Comparison of ENCODE assay signal across 1 cellular context in the genomic region with DNA sequence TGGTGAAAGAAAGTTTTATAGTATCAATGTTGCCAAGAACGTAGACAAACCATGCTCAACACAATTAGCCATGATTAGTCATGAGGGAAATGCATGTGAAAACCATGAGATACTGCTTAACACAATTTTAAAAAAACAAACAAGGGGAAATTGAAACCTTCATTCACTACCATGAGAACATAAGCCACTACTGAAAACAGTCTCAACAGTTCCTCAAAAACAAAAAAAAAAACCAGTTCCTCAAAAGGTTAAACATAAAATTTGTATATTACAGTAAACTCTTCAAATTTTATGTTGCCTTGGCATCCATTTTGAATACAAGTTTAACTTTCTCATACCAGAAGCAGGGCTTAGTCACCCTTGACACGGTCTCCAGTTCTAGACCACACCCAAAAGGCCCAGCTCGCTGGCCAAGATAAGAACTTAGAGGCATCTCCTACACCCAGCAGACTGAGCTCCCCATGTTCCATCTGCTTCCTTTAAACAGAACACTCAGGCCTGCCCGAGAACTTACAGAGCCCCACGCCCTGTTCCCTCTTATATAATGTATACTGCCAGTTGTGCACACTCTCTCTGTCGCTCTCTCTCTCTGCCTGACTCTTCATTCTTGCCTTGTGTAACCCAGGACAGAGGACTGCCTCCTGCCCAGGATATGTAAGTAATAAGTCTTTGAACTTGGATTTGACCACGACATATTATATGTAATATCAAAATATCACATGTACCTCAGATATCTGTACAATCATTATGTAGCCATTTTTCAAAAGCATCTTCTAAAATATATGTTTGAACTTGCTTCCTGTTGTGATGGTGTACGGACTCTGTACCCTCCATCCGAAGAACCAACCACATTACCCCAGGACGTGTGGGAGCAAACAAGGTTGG.
TF ChIP-seq lines count a peak whose summit lies in the region.

No MANE protein-coding gene starts in this region.

TF ChIP-seq in GM23338, 12 proteins besides CTCF, POLR2A, EP300 and RAD21 (continued from another document):
- TF ChIP-seq ETS1 (IDR thresholded peaks at IDR 0.05), result no peak
- no peak for TF ChIP-seq ZNF114 (CRISPR knock-in tag; IDR thresholded peaks at IDR 0.05)
- no peak for TF ChIP-seq ZNF331 (CRISPR knock-in tag; IDR thresholded peaks at IDR 0.05; ENCODE audit: low read depth)
- no peak for TF ChIP-seq STAT1 (IDR thresholded peaks at IDR 0.05; ENCODE audit: unreplicated experiment)
